In the genomic region with DNA sequence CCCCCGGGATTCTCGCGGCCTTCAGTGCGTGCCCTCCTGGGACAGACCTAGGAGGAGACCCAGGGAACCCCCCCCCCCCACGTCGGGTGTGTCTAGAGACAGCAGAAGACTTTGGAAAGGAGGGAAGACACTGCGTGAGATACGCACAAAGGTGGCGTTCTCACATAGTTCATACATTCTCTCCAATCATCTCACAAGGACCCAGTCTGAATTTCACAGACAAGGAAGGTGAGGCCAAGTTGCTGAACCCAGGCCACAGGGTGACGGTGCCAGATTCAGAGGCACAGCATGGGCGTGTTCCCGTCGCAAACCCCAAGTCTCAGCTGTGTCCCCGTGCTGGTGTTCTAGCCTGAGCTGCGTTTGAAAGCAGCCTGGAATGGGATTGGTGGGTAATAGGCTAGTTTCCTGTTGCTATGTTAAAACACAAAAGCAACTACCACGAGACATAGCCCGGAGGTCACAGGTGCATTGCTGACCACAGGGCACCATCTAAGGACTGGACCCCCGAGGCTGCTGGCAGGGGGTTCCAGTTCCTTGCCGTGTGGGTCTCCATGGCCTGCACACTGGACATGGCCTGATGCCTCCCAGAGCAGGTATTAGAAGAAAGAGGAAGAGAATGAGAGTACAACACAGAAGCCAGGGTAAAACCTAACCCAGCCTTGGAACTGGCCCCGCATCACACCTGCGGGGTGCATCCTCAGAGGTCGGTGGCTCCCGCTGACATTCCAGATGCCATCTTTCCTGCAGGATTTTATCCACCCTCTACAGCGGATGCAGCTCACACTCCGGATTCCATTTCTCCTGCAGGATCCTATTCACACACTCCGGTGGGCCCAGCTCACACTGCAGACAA, we compare ENCODE assay signal across 10 cellular contexts. TPM values are rescaled to one million over a fixed set of nuclear protein-coding genes. Genes with fewer than 3 reads are reported as not detected.
DNase-seq lines count a peak whose midpoint lies in the region; ATAC-seq and TF ChIP-seq lines count a peak whose summit lies in the region.
"Had no signal": no experiment of that assay in that cellular context is flagged by ENCODE, and none has a peak within 500 bp of the region (broad histone marks: within the 10 kb centered on the region; RNA-seq: fewer than 3 reads in every experiment).

No MANE protein-coding gene starts in this region.

- H3K9me3 ChIP-seq in cardiac muscle cell (ENCODE audit: low read depth) = no peaks in the 10 kb centered on the region

- peak overlapping the region in 3 of 6 donors; percentile 22 to 68 (median 33) for H3K27ac Mint-ChIP-seq in naive B cell

- H3K4me1 ChIP-seq in cardiac muscle cell (ENCODE audit: low read depth) = no peaks in the 10 kb centered on the region

- peaks cover 15 to 28% (median 20%) of the 10 kb centered on the region in 3 donors for H3K4me1 Mint-ChIP-seq in naive B cell

- DNase-seq in cardiac muscle cell (ENCODE audit: low read depth in 1 of 2, low spot score in 1 of 2) = no peak
- no peak for DNase-seq in Right ventricle myocardium superior
- DNase-seq in epithelial cell of proximal tubule (ENCODE audit: low read depth) = no peak
- no peak for DNase-seq in naive B cell
- DNase-seq in amygdala (lab: John Stamatoyannopoulos, UW) = no peak
- DNase-seq: CD4-positive, alpha-beta memory T cell; NCI-H2081 treated with DMSO at 0.1 percent for 48 hours had no signal

- intact Hi-C loops in Right ventricle myocardium superior (cut with DNase I) = loop anchor here (5.0 to 10.0 kb wide), 2 partner anchors 71 to 153 kb away; no protein-coding TSS in a partner anchor

- no peak overlapping the region for H3K27ac ChIP-seq in cardiac muscle cell

- no peaks in the 10 kb centered on the region for H3K36me3 ChIP-seq in cardiac muscle cell

- H3K4me3 Mint-ChIP-seq in naive B cell = peak overlapping the region; percentile 68 to 87 (median 80)

- ATAC-seq in Right ventricle myocardium superior (ENCODE audit: poor library complexity) = no peak
- ATAC-seq in naive B cell (ENCODE audit: low read depth in 2 of 2) = no peak
- no peak for ATAC-seq in GM18505 (IDR thresholded peaks at IDR 0.05; ENCODE audit: unreplicated experiment)
- ATAC-seq in GM21367 (IDR thresholded peaks at IDR 0.05; ENCODE audit: unreplicated experiment) = no peak
- ATAC-seq in HG02870 (IDR thresholded peaks at IDR 0.05; ENCODE audit: unreplicated experiment) = no peak

- H3K27me3 ChIP-seq in cardiac muscle cell = peaks cover 11% of the 10 kb centered on the region

- TF ChIP-seq POLR2A in GM18505 (IDR thresholded peaks at IDR 0.05; ENCODE audit: borderline replicate concordance, extremely low read depth, insufficient read depth, insufficient read length) = no peak

- TF ChIP-seq CTCF in cardiac muscle cell (IDR thresholded peaks at IDR 0.05; ENCODE audit: low read depth, low read length) = no peak
- TF ChIP-seq CTCF in epithelial cell of proximal tubule (conservative IDR thresholded peaks at IDR 0.05; ENCODE audit: low read depth, low read length) = no peak

- peaks cover 0 to 13% of the 10 kb centered on the region in 2 donors for H3K36me3 Mint-ChIP-seq in naive B cell
- H3K36me3 Mint-ChIP-seq: CD4-positive, alpha-beta memory T cell had no signal

- H3K4me3 ChIP-seq in cardiac muscle cell (peak overlapping the region; percentile 85), epithelial cell of proximal tubule (ENCODE audit: low read depth, low read length) (peak overlapping the region; percentile 80)

- H3K27me3 Mint-ChIP-seq in naive B cell = peaks cover 54 to 60% (median 55%) of the 10 kb centered on the region in 3 donors

- H3K9me3 Mint-ChIP-seq in naive B cell = peaks cover 0 to 2% (median 0%) of the 10 kb centered on the region in 7 donors

RNA-seq across cellular contexts. Expression of a gene that starts 1.1 kb away (rescaled TPM):
- total RNA-seq in cardiac muscle cell = 110 and 129 TPM in 2 replicates
- 85.7 and 96.8 TPM in 2 replicates for polyA plus RNA-seq in cardiac muscle cell
- 15.6 TPM for total RNA-seq in Right ventricle myocardium superior
- 195 and 197 TPM in 2 replicates for total RNA-seq in epithelial cell of proximal tubule
- polyA plus RNA-seq in naive B cell (ENCODE audit: low read depth in 6 of 6) = 1 to 10 TPM in 2 of 6 donors, not detected in 4; 1.3 TPM
- total RNA-seq: CD4-positive, alpha-beta memory T cell had no signal
